In the genomic region with DNA sequence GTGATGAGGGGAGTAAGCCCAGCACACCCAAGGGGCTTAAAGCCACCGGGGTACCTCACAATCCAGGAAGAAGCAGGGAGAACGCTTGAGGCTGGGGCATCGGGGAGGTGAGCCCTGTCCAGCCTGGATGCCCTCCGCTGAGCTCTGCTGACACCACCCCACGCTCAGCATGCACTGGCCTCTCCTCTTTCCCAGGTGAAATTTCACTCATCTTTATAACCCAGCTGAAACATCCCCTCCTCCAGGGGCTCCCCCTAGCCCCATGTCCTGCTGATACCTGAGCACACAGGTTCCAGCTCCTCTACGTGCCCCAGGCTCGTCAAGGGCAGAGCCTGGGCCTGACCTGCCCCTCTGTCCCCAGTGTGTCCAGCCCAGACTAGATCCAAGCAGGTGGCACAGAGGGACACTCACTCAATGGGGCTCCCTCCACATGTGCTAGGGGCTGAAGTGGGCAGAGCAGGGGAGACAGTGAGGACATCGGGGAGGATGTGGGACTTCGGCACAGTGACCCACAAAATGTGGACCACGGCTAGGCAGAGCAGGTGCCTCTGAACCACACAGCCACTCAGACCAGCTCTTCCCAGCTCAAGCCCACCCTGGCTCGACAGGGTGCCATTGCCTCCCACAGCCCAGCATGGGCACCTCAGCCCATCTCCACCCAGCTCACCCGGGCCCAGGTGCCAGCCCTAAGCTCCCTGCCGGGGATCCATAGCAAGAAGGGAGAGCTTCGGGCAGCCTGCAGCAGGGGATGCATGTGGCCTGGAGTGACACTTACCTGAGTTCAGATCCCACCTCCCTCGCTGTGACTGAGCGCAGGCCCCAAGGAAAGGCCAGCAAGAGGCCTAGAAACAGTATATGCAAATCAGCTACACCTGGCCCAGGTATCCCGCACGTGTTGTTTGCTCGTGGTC, we compare ENCODE assay signal across 18 cellular contexts.
"Had no signal": no experiment of that assay in that cellular context is flagged by ENCODE, and none has a peak within 500 bp of the region (broad histone marks: within the 10 kb centered on the region; RNA-seq: fewer than 3 reads in every experiment).

No MANE protein-coding gene starts in this region.

- ATAC-seq: esophagus mucosa; gastroesophageal sphincter; natural killer cell treated with Interleukin-12 subunit alpha and Interleukin-12 subunit beta and Interleukin-15 and Interleukin-18, amount 100 ng/mL, for 72 hours had no signal

- H3K36me3 Mint-ChIP-seq: natural killer cell treated with Interleukin-12 subunit alpha and Interleukin-12 subunit beta and Interleukin-15 and Interleukin-18, amount 100 ng/mL, for 72 hours had no signal

- H3K27ac Mint-ChIP-seq: natural killer cell treated with Interleukin-12 subunit alpha and Interleukin-12 subunit beta and Interleukin-15 and Interleukin-18, amount 100 ng/mL, for 72 hours had no signal

- H3K4me3 ChIP-seq: ascending aorta, gastroesophageal sphincter, heart left ventricle, right atrium auricular region, testis, upper lobe of left lung had no signal

- H3K4me1 ChIP-seq: ascending aorta, testis, upper lobe of left lung had no signal

- DNase-seq: activated CD4-positive, alpha-beta T cell treated with anti-CD3 and anti-CD28 coated beads for 1 hour; activated CD4-positive, alpha-beta T cell treated with anti-CD3 and anti-CD28 coated beads, Interleukin-2, amount 50 U/mL, for 4 hours; activated naive CD4-positive, alpha-beta T cell treated with anti-CD3 and anti-CD28 coated beads, Interleukin-2, amount 50 U/mL, for 16 hours; cortex of kidney; effector CD4-positive, alpha-beta T cell; heart left ventricle; kidney glomerular epithelial cell; stimulated activated CD4-positive, alpha-beta T cell treated with anti-CD3 and anti-CD28 coated beads, Interleukin-12 subunit alpha, Interleukin-12 subunit beta, amount 100 ng/mL, for 4 hours; SW 1271; T-helper 2 cell; testis had no signal

- H3K36me3 ChIP-seq: ascending aorta, gastroesophageal sphincter, heart left ventricle, right atrium auricular region, upper lobe of left lung, WERI-Rb-1 had no signal

- H3K4me3 Mint-ChIP-seq: natural killer cell treated with Interleukin-12 subunit alpha and Interleukin-12 subunit beta and Interleukin-15 and Interleukin-18, amount 100 ng/mL, for 72 hours had no signal

- H3K27ac ChIP-seq: ascending aorta, gastroesophageal sphincter, heart left ventricle, right atrium auricular region, testis, upper lobe of left lung, WERI-Rb-1 had no signal

- H3K9me3 Mint-ChIP-seq: natural killer cell treated with Interleukin-12 subunit alpha and Interleukin-12 subunit beta and Interleukin-15 and Interleukin-18, amount 100 ng/mL, for 72 hours had no signal

- H3K27me3 ChIP-seq: ascending aorta, right atrium auricular region, testis, upper lobe of left lung had no signal

- H3K9me3 ChIP-seq: ascending aorta, gastroesophageal sphincter, heart left ventricle, right atrium auricular region, testis, upper lobe of left lung had no signal
